25 cellular contexts compared by ENCODE assay signal in the genomic region with DNA sequence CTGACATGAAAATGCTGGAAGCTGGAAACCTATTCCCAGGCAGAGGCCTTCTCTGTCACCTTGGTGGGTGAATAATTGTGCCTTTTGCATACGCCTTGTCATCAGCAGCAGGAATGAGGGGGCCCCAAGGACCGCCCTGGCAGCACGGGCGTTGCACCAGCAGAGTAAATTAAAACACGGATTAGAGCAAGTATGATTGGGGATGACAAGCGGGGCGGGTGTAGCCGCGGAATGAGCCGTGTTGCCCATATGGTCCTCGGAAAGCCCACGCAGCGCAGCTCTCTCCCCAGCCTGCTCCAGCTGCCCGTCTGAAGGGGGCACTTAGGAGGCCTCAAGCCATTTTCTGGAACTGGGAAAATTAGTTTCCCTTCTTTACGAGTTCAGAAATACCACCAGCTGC.
"Had no signal": no experiment of that assay in that cellular context is flagged by ENCODE, and none has a peak within 500 bp of the region (broad histone marks: within the 10 kb centered on the region; RNA-seq: fewer than 3 reads in every experiment).

No MANE protein-coding gene starts in this region.

- ATAC-seq: activated T-cell treated with anti-CD3 and anti-CD28 coated beads, Interleukin-2, amount 50 U/mL, for 4 hours; natural killer cell; right lobe of liver had no signal

- H3K4me3 ChIP-seq: coronary artery, left ventricle myocardium inferior, right lobe of liver, testis, uterus had no signal

- H3K4me1 ChIP-seq: right lobe of liver, testis, uterus had no signal

- H3K27ac ChIP-seq: coronary artery, epithelial cell of prostate, left ventricle myocardium inferior, right lobe of liver, testis, uterus had no signal

- H3K27me3 ChIP-seq: right lobe of liver, testis, uterus had no signal

- DNase-seq: activated CD4-positive, alpha-beta T cell treated with anti-CD3 and anti-CD28 coated beads for 4 hours; activated CD4-positive, alpha-beta T cell treated with anti-CD3 and anti-CD28 coated beads, Interleukin-2, amount 50 U/mL, for 48 hours; activated CD4-positive, CD25-positive, alpha-beta regulatory T cell; activated CD8-positive, alpha-beta memory T cell treated with anti-CD3 and anti-CD28 coated beads, Interleukin-2, amount 50 U/mL, for 48 hours; activated naive CD4-positive, alpha-beta T cell treated with Interleukin-2 at 50 U/mL for 16 hours; activated naive CD8-positive, alpha-beta T cell treated with anti-CD3 and anti-CD28 coated beads, Interleukin-2, amount 10 ng/mL, durations not matched to agents 7 days and 5 days; activated T-cell treated with anti-CD3 and anti-CD28 coated beads, Interleukin-2, amount 50 U/mL, for 4 hours; amygdala; immature natural killer cell; kidney glomerular epithelial cell; left ventricle myocardium inferior; mammary epithelial cell; midbrain; natural killer cell; right lobe of liver; small intestine; stimulated activated CD4-positive, alpha-beta T cell treated with anti-CD3 and anti-CD28 coated beads, Interleukin-15, amount 100 ng/mL, for 24 hours; stimulated activated CD4-positive, alpha-beta T cell treated with anti-CD3 and anti-CD28 coated beads, Interleukin-4, amount 100 ng/mL, for 1 hour; stimulated activated naive CD4-positive, alpha-beta T cell; T1000; testis; trophoblast cell; uterus had no signal

- H3K36me3 ChIP-seq: left ventricle myocardium inferior, right lobe of liver, uterus had no signal

- H3K9me3 ChIP-seq: left ventricle myocardium inferior, right lobe of liver, testis, uterus had no signal
